ENCODE assay signal across 1 cellular context in the genomic region with DNA sequence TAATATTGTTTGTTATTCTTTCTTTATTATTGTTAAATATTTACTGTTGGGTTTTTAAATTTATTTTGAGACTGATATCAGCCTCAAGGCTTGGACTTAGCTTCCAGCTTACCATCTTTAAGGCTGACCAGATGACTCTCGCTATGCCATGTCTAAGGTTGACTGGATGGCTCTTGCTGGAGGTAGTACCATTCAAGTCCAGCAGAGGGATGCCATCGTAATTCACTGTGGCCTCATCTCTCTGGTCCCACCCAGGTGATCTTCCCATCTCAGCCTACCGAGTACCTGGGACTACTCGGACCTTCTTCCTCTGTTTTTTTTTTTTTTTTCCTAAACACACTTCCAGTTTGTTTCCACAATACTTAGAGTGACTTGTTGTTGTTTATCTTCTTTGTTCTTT.
TF ChIP-seq lines count a peak whose summit lies in the region.

No MANE protein-coding gene starts in this region.

TF ChIP-seq in H1, 55 proteins besides CTCF, POLR2A, EP300 and RAD21:
- TF ChIP-seq POU5F1 (IDR thresholded peaks at IDR 0.05; ENCODE audit: low read depth, low read length) (no peak), RFX5 (IDR thresholded peaks at IDR 0.05; ENCODE audit: borderline replicate concordance, low read depth, low read length) (no peak), CHD1 (IDR thresholded peaks at IDR 0.05; ENCODE audit: low read depth, low read length) (no peak)
TF ChIP-seq in H1: peak in this region for 0.
